In the genomic region with DNA sequence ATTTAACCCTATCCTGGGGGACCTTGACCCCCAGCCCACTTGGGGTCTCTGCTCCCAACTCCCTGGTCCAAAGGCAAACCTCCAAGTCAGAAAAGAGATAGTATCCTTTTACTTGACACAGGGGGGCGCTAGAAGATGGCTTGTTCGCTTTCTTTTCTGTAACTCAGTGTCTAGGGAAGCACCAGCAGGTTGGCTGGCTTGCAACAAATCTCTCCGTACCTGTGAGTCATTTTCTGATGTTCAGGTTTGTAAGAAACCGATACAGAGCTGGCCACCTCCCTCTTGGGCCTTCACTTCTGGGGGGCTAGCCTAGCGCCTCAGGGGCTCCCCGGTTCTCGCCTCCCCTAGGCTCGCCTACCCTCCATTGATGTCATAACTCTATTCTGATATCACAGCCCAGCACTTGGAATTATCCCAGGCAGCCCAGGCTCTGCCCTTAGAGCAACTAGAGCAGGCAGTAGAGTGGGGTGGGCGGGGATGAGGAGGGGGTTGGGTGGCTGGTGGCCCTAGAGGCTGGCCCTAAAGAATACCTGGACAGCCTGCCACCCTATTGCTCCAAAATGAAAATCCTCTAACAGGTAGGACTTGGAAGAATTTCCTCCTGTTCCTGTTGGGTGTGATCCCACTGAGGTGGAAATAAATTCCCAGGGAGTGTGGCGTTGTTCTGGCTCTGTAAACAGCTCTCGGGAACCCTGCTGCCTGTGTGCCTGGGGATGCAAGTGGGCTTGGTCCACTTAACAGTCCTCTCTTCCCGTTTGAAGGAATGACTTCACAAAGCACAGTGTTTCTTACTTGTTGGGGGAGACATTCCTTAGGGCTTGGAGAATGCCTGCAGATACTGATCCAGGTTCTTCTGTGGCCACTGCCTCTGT, we compare ENCODE assay signal across 8 cellular contexts.
DNase-seq lines count a peak whose midpoint lies in the region; ATAC-seq and TF ChIP-seq lines count a peak whose summit lies in the region.

No MANE protein-coding gene starts in this region.

- H3K27ac ChIP-seq in GM23338 (ENCODE audit: low read depth): no peak overlapping the region; the same call in 1 of the 2 replicates
- peak overlapping the region; percentile 43 for H3K27ac ChIP-seq in epithelial cell of prostate
- no peak overlapping the region for H3K27ac ChIP-seq in naive thymus-derived CD4-positive, alpha-beta T cell (ENCODE audit: low read depth, low read length)
- no peak overlapping the region for H3K27ac ChIP-seq in tibial artery

- H3K9me2 ChIP-seq in GM23338 (ENCODE audit: insufficient read depth): no peaks in the 10 kb centered on the region

- H3K36me3 ChIP-seq in GM23338 (ENCODE audit: insufficient read depth): no peaks in the 10 kb centered on the region
- no peaks in the 10 kb centered on the region for H3K36me3 ChIP-seq in naive thymus-derived CD4-positive, alpha-beta T cell (ENCODE audit: control insufficient read depth in 2 of 3, insufficient read depth in 3 of 3, low read length in 3 of 3)
- no peaks in the 10 kb centered on the region for H3K36me3 ChIP-seq in tibial artery

- H3K4me1 Mint-ChIP-seq in GM23338: peaks cover 3% of the 10 kb centered on the region; the same call in 1 of the 3 replicates
- peaks cover 0 to 3% (median 0%) of the 10 kb centered on the region in 7 donors for H3K4me1 Mint-ChIP-seq in naive thymus-derived CD4-positive, alpha-beta T cell

- POLR2A ChIA-PET in naive thymus-derived CD4-positive, alpha-beta T cell (lab: Charles Lee): interaction anchor here (0.7 kb wide), 1 partner anchor 201 kb away, joined by 3 read pairs; no protein-coding TSS in a partner anchor

- peak; percentile 83 to 84 for TF ChIP-seq CTCF in GM23338 (conservative IDR thresholded peaks at IDR 0.05; ENCODE audit: low read depth in 2 of 2)
- TF ChIP-seq CTCF in tibial artery (IDR thresholded peaks at IDR 0.05): peak; percentile 53 to 61

- no peaks in the 10 kb centered on the region for H3F3A ChIP-seq in GM23338 (replicated peaks; ENCODE audit: low read depth)

- H3K4me1 ChIP-seq in GM23338 (ENCODE audit: insufficient read depth) (0 out of 2 replicates have a peak, but pooled peaks cover 5% of the 10 kb centered on the region), tibial artery (no peaks in the 10 kb centered on the region)
- no peaks in the 10 kb centered on the region for H3K4me1 ChIP-seq in naive thymus-derived CD4-positive, alpha-beta T cell (ENCODE audit: control insufficient read depth in 2 of 2, insufficient read depth in 2 of 2, low read length in 2 of 2)

- H3K9me3 ChIP-seq in naive thymus-derived CD4-positive, alpha-beta T cell (ENCODE audit: control insufficient read depth in 2 of 3, low read length in 3 of 3): no peaks in the 10 kb centered on the region
- H3K9me3 ChIP-seq in tibial artery: no peaks in the 10 kb centered on the region

- H3K9me3 Mint-ChIP-seq in GM23338: no peaks in the 10 kb centered on the region
- no peaks in the 10 kb centered on the region for H3K9me3 Mint-ChIP-seq in naive thymus-derived CD4-positive, alpha-beta T cell

- H3K36me3 Mint-ChIP-seq in GM23338 (ENCODE audit: low read depth): no peaks in the 10 kb centered on the region
- H3K36me3 Mint-ChIP-seq in naive thymus-derived CD4-positive, alpha-beta T cell: no peaks in the 10 kb centered on the region

- DNase-seq in AML-193 (lab: John Stamatoyannopoulos, UW) (peak; percentile 60 to 63), GM23338 (ENCODE audit: low spot score) (peak; percentile 92), NCI-H226 (peak; percentile 46), epithelial cell of prostate (ENCODE audit: low read depth, low spot score) (peak; percentile 78), tibial artery (no peak)
- peak; percentile 28 for DNase-seq in activated CD4-positive, alpha-beta T cell treated with anti-CD3 and anti-CD28 coated beads, Interleukin-2, amount 50 U/mL, for 1 hour
- peak in 8 of 9 donors; percentile 41 to 74 (median 66) for DNase-seq in naive thymus-derived CD4-positive, alpha-beta T cell

- ATAC-seq in GM23338 (peak; percentile 94), GM18867 (IDR thresholded peaks at IDR 0.05; ENCODE audit: unreplicated experiment) (no peak)
- peak; percentile 72 for ATAC-seq in naive thymus-derived CD4-positive, alpha-beta T cell

- no peak overlapping the region for H3K4me3 ChIP-seq in GM23338
- no peak overlapping the region for H3K4me3 ChIP-seq in naive thymus-derived CD4-positive, alpha-beta T cell (ENCODE audit: low read length)
- no peak overlapping the region for H3K4me3 ChIP-seq in tibial artery

- H3K4me3 Mint-ChIP-seq in GM23338: peak overlapping the region; percentile 31; the same call in 1 of the 3 replicates
- H3K4me3 Mint-ChIP-seq in naive thymus-derived CD4-positive, alpha-beta T cell: no peak overlapping the region

- CTCF ChIA-PET in naive thymus-derived CD4-positive, alpha-beta T cell (lab: Charles Lee): interaction anchor here (0.8 to 2.1 kb wide), 6 partner anchors 10 to 467 kb away, joined by 3 to 16 read pairs (median 4); no protein-coding TSS in a partner anchor

- H3K27me3 ChIP-seq in GM23338 (ENCODE audit: insufficient read depth): no peaks in the 10 kb centered on the region
- no peaks in the 10 kb centered on the region for H3K27me3 ChIP-seq in naive thymus-derived CD4-positive, alpha-beta T cell (ENCODE audit: control insufficient read depth in 2 of 2, insufficient read depth in 2 of 2, low read length in 2 of 2)
- no peaks in the 10 kb centered on the region for H3K27me3 ChIP-seq in tibial artery

- H3K27me3 Mint-ChIP-seq in GM23338 (ENCODE audit: insufficient read depth, low read depth, poor library complexity): peaks cover 11% of the 10 kb centered on the region
- H3K27me3 Mint-ChIP-seq in naive thymus-derived CD4-positive, alpha-beta T cell: no peaks in the 10 kb centered on the region

- intact Hi-C loops in naive thymus-derived CD4-positive, alpha-beta T cell (cut with micrococcal nuclease): loop anchor here (1.0 to 5.0 kb wide), 4 partner anchors 156 to 467 kb away; no protein-coding TSS in a partner anchor
- intact Hi-C loops in tibial artery (cut with DNase I; ENCODE audit: low total_unique reads): loop anchor here (10.0 kb wide), 1 partner anchor 381 kb away; the partner anchor contains the start of gene PLA2G3

- no peak overlapping the region for H2AFZ ChIP-seq in GM23338

- H4K20me1 ChIP-seq in GM23338 (replicated peaks; ENCODE audit: insufficient read depth): no peaks in the 10 kb centered on the region

- no peaks in the 10 kb centered on the region for H3K79me2 ChIP-seq in GM23338 (replicated peaks; ENCODE audit: insufficient read depth)

- H3K4me2 ChIP-seq in GM23338: 0 out of 2 replicates have a peak overlapping the region, but pooled peaks have one; percentile 12

- H3K27ac Mint-ChIP-seq in GM23338: no peak overlapping the region
- H3K27ac Mint-ChIP-seq in naive thymus-derived CD4-positive, alpha-beta T cell: no peak overlapping the region

TF ChIP-seq in GM23338, 12 proteins besides CTCF, POLR2A, EP300 and RAD21:
- TF ChIP-seq NANOG (IDR thresholded peaks at IDR 0.05; ENCODE audit: borderline replicate concordance) (no peak), ZNF331 (CRISPR knock-in tag; IDR thresholded peaks at IDR 0.05; ENCODE audit: low read depth) (no peak), POLR2AphosphoS5 (IDR thresholded peaks at IDR 0.05; ENCODE audit: low read depth) (no peak), ETS1 (IDR thresholded peaks at IDR 0.05) (no peak), STAT1 (IDR thresholded peaks at IDR 0.05; ENCODE audit: unreplicated experiment) (no peak), CREB1 (CRISPR knock-in tag; IDR thresholded peaks at IDR 0.05; ENCODE audit: low read depth) (no peak)

Comparison
In these comparisons a context has a peak if more than half of its experiments do, and no peak if none do; other contexts are left out.
1. DNase-seq: peak in AML-193 (2 of 2), GM23338 (single experiment), NCI-H226 (single experiment), activated CD4-positive, alpha-beta T cell treated with anti-CD3 and anti-CD28 coated beads, Interleukin-2, amount 50 U/mL, for 1 hour (single experiment), epithelial cell of prostate (single experiment) and naive thymus-derived CD4-positive, alpha-beta T cell (8 of 9); none in tibial artery (0 of 2).